9 cellular contexts compared by ENCODE assay signal in genomic region chr1:76075877-76076276, GRCh38. TPM values are rescaled to one million over a fixed set of nuclear protein-coding genes. Genes with fewer than 3 reads are reported as not detected.
DNase-seq lines count a peak whose midpoint lies in the region; ATAC-seq and TF ChIP-seq lines count a peak whose summit lies in the region.
"Had no signal": no experiment of that assay in that cellular context is flagged by ENCODE, and none has a peak within 500 bp of the region (broad histone marks: within the 10 kb centered on the region; RNA-seq: fewer than 3 reads in every experiment).

No MANE protein-coding gene starts in this region.

- no peaks in the 10 kb centered on the region for H3K36me3 Mint-ChIP-seq in effector memory CD8-positive, alpha-beta T cell (ENCODE audit: insufficient read depth)

- H3K27ac Mint-ChIP-seq in effector memory CD8-positive, alpha-beta T cell = no peak overlapping the region

- ATAC-seq in GM21786 (IDR thresholded peaks at IDR 0.05; ENCODE audit: unreplicated experiment) = peak; percentile 45
- ATAC-seq in SK-N-SH treated with all-trans-retinoic acid at 6 μM for 48 hours = peak; percentile 27
- ATAC-seq in left lobe of liver = peak; percentile 29
- ATAC-seq in effector memory CD8-positive, alpha-beta T cell (replicated peaks) = no peak
- ATAC-seq in left colon = no peak

- H3K9me3 Mint-ChIP-seq in effector memory CD8-positive, alpha-beta T cell = no peaks in the 10 kb centered on the region

- no peak overlapping the region for H3K4me3 Mint-ChIP-seq in effector memory CD8-positive, alpha-beta T cell

- peaks cover 13 to 44% of the 10 kb centered on the region in 2 donors for H3K27me3 Mint-ChIP-seq in effector memory CD8-positive, alpha-beta T cell

- intact Hi-C loops in left colon (cut with DNase I, micrococcal nuclease) = no loop called here

- peaks cover 7 to 14% of the 10 kb centered on the region in 2 donors for H3K4me1 Mint-ChIP-seq in effector memory CD8-positive, alpha-beta T cell (ENCODE audit: low read depth in 2 of 2)

- DNase-seq in AML-193 (lab: John Stamatoyannopoulos, UW) (peak; percentile 96 to 99), left lobe of liver (ENCODE audit: low spot score) (no peak), C1 segment of cervical spinal cord (lab: John Stamatoyannopoulos, UW) (no peak), NCI-H2171 (lab: John Stamatoyannopoulos, UW) (no peak), left colon (no peak)
- no peak for DNase-seq in effector memory CD8-positive, alpha-beta T cell
- DNase-seq: pancreas had no signal

TF ChIP-seq in SK-N-SH treated with all-trans-retinoic acid at 6 μM for 48 hours, 23 proteins besides CTCF, POLR2A, EP300 and RAD21:
- TF ChIP-seq TOX (CRISPR knock-in tag; IDR thresholded peaks at IDR 0.05; ENCODE audit: borderline replicate concordance) = no peak
- TF ChIP-seq ZFP3 (CRISPR knock-in tag; IDR thresholded peaks at IDR 0.05) = no peak
- no peak for TF ChIP-seq CSRNP3 (CRISPR knock-in tag; IDR thresholded peaks at IDR 0.05)
- TF ChIP-seq, protein P1, sequence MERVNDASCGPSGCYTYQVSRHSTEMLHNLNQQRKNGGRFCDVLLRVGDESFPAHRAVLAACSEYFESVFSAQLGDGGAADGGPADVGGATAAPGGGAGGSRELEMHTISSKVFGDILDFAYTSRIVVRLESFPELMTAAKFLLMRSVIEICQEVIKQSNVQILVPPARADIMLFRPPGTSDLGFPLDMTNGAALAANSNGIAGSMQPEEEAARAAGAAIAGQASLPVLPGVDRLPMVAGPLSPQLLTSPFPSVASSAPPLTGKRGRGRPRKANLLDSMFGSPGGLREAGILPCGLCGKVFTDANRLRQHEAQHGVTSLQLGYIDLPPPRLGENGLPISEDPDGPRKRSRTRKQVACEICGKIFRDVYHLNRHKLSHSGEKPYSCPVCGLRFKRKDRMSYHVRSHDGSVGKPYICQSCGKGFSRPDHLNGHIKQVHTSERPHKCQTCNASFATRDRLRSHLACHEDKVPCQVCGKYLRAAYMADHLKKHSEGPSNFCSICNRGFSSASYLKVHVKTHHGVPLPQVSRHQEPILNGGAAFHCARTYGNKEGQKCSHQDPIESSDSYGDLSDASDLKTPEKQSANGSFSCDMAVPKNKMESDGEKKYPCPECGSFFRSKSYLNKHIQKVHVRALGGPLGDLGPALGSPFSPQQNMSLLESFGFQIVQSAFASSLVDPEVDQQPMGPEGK (CRISPR knock-in tag; IDR thresholded peaks at IDR 0.05; ENCODE audit: borderline replicate concordance) = no peak
- TF ChIP-seq ZC3H10 (CRISPR knock-in tag; IDR thresholded peaks at IDR 0.05) = no peak
- TF ChIP-seq, protein P2, sequence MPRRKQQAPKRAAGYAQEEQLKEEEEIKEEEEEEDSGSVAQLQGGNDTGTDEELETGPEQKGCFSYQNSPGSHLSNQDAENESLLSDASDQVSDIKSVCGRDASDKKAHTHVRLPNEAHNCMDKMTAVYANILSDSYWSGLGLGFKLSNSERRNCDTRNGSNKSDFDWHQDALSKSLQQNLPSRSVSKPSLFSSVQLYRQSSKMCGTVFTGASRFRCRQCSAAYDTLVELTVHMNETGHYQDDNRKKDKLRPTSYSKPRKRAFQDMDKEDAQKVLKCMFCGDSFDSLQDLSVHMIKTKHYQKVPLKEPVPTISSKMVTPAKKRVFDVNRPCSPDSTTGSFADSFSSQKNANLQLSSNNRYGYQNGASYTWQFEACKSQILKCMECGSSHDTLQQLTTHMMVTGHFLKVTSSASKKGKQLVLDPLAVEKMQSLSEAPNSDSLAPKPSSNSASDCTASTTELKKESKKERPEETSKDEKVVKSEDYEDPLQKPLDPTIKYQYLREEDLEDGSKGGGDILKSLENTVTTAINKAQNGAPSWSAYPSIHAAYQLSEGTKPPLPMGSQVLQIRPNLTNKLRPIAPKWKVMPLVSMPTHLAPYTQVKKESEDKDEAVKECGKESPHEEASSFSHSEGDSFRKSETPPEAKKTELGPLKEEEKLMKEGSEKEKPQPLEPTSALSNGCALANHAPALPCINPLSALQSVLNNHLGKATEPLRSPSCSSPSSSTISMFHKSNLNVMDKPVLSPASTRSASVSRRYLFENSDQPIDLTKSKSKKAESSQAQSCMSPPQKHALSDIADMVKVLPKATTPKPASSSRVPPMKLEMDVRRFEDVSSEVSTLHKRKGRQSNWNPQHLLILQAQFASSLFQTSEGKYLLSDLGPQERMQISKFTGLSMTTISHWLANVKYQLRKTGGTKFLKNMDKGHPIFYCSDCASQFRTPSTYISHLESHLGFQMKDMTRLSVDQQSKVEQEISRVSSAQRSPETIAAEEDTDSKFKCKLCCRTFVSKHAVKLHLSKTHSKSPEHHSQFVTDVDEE (CRISPR knock-in tag; IDR thresholded peaks at IDR 0.05) = no peak
- no peak for TF ChIP-seq SNAI2 (CRISPR knock-in tag; IDR thresholded peaks at IDR 0.05)
- TF ChIP-seq OSR1 (CRISPR knock-in tag; IDR thresholded peaks at IDR 0.05) = no peak
- no peak for TF ChIP-seq ZFP30 (CRISPR knock-in tag; IDR thresholded peaks at IDR 0.05)
- no peak for TF ChIP-seq RARB (CRISPR knock-in tag; IDR thresholded peaks at IDR 0.05)
- TF ChIP-seq ZNF565 (CRISPR knock-in tag; conservative IDR thresholded peaks at IDR 0.05; ENCODE audit: low read depth) = no peak
- TF ChIP-seq TCF4 (CRISPR knock-in tag; IDR thresholded peaks at IDR 0.05; ENCODE audit: borderline replicate concordance) = no peak
- TF ChIP-seq CSDC2 (CRISPR knock-in tag; IDR thresholded peaks at IDR 0.05) = no peak
- no peak for TF ChIP-seq ZNF70 (CRISPR knock-in tag; IDR thresholded peaks at IDR 0.05)
- no peak for TF ChIP-seq GLIS3 (CRISPR knock-in tag; IDR thresholded peaks at IDR 0.05)
- TF ChIP-seq ESRRG (CRISPR knock-in tag; IDR thresholded peaks at IDR 0.05) = no peak
- no peak for TF ChIP-seq BACH2 (CRISPR knock-in tag; IDR thresholded peaks at IDR 0.05; ENCODE audit: borderline replicate concordance)
- TF ChIP-seq ISL1 (CRISPR knock-in tag; IDR thresholded peaks at IDR 0.05) = no peak

RNA-seq across cellular contexts. Expression of gene ST6GALNAC3, which starts 1.3 kb away (rescaled TPM):
- total RNA-seq in left lobe of liver = 2.6 TPM
- total RNA-seq in left colon = 10 to 100 TPM; 10.5 to 13.3 TPM

Comparison
In these comparisons a context has a peak if more than half of its experiments do, and no peak if none do; other contexts are left out.
1. DNase-seq: peak in AML-193 (2 of 2); none in left lobe of liver (single experiment), C1 segment of cervical spinal cord (0 of 14), effector memory CD8-positive, alpha-beta T cell (0 of 3), NCI-H2171 (single experiment) and left colon (0 of 2).
2. ATAC-seq: peak in GM21786 (single experiment), SK-N-SH treated with all-trans-retinoic acid at 6 μM for 48 hours (single experiment) and left lobe of liver (single experiment); none in effector memory CD8-positive, alpha-beta T cell (single experiment) and left colon (single experiment).